ENCODE assay signal across 2 cellular contexts in genomic region chr14:35806006-35806907, GRCh38.
TF ChIP-seq lines count a peak whose summit lies in the region.

No MANE protein-coding gene starts in this region.

TF ChIP-seq in SK-N-SH, 30 proteins besides CTCF, POLR2A, EP300 and RAD21:
- TF ChIP-seq, protein P1, sequence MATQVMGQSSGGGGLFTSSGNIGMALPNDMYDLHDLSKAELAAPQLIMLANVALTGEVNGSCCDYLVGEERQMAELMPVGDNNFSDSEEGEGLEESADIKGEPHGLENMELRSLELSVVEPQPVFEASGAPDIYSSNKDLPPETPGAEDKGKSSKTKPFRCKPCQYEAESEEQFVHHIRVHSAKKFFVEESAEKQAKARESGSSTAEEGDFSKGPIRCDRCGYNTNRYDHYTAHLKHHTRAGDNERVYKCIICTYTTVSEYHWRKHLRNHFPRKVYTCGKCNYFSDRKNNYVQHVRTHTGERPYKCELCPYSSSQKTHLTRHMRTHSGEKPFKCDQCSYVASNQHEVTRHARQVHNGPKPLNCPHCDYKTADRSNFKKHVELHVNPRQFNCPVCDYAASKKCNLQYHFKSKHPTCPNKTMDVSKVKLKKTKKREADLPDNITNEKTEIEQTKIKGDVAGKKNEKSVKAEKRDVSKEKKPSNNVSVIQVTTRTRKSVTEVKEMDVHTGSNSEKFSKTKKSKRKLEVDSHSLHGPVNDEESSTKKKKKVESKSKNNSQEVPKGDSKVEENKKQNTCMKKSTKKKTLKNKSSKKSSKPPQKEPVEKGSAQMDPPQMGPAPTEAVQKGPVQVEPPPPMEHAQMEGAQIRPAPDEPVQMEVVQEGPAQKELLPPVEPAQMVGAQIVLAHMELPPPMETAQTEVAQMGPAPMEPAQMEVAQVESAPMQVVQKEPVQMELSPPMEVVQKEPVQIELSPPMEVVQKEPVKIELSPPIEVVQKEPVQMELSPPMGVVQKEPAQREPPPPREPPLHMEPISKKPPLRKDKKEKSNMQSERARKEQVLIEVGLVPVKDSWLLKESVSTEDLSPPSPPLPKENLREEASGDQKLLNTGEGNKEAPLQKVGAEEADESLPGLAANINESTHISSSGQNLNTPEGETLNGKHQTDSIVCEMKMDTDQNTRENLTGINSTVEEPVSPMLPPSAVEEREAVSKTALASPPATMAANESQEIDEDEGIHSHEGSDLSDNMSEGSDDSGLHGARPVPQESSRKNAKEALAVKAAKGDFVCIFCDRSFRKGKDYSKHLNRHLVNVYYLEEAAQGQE (IDR thresholded peaks at IDR 0.05; ENCODE audit: low read depth, low read length), result no peak
- TF ChIP-seq JUND (IDR thresholded peaks at IDR 0.05), result no peak
- TF ChIP-seq, protein P2, sequence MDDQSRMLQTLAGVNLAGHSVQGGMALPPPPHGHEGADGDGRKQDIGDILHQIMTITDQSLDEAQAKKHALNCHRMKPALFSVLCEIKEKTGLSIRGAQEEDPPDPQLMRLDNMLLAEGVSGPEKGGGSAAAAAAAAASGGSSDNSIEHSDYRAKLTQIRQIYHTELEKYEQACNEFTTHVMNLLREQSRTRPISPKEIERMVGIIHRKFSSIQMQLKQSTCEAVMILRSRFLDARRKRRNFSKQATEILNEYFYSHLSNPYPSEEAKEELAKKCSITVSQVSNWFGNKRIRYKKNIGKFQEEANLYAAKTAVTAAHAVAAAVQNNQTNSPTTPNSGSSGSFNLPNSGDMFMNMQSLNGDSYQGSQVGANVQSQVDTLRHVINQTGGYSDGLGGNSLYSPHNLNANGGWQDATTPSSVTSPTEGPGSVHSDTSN (IDR thresholded peaks at IDR 0.05), result no peak
- no peak for TF ChIP-seq ELF1 (IDR thresholded peaks at IDR 0.05)
- TF ChIP-seq GATA2 (CRISPR knock-in tag; IDR thresholded peaks at IDR 0.05), result no peak
- TF ChIP-seq, protein P3, sequence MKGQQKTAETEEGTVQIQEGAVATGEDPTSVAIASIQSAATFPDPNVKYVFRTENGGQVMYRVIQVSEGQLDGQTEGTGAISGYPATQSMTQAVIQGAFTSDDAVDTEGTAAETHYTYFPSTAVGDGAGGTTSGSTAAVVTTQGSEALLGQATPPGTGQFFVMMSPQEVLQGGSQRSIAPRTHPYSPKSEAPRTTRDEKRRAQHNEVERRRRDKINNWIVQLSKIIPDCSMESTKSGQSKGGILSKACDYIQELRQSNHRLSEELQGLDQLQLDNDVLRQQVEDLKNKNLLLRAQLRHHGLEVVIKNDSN (IDR thresholded peaks at IDR 0.05; ENCODE audit: borderline replicate concordance, low read depth), result no peak
- no peak for TF ChIP-seq MEF2A (IDR thresholded peaks at IDR 0.05; ENCODE audit: borderline replicate concordance, low read depth)
- no peak for TF ChIP-seq USF2 (IDR thresholded peaks at IDR 0.05; ENCODE audit: borderline replicate concordance, low read depth, low read length)
- TF ChIP-seq GABPA (IDR thresholded peaks at IDR 0.05; ENCODE audit: low read depth), result no peak
- no peak for TF ChIP-seq SMC3 (IDR thresholded peaks at IDR 0.05; ENCODE audit: low read depth, low read length)
- TF ChIP-seq, protein P4, sequence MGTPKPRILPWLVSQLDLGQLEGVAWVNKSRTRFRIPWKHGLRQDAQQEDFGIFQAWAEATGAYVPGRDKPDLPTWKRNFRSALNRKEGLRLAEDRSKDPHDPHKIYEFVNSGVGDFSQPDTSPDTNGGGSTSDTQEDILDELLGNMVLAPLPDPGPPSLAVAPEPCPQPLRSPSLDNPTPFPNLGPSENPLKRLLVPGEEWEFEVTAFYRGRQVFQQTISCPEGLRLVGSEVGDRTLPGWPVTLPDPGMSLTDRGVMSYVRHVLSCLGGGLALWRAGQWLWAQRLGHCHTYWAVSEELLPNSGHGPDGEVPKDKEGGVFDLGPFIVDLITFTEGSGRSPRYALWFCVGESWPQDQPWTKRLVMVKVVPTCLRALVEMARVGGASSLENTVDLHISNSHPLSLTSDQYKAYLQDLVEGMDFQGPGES (IDR thresholded peaks at IDR 0.05; ENCODE audit: low read depth, low read length), result no peak
TF ChIP-seq in SK-N-SH: peak in this region for 0.

TF ChIP-seq in SK-N-SH treated with all-trans-retinoic acid at 6 μM for 48 hours, 23 proteins besides CTCF, POLR2A, EP300 and RAD21 (continued from another document):
- TF ChIP-seq, protein P5, sequence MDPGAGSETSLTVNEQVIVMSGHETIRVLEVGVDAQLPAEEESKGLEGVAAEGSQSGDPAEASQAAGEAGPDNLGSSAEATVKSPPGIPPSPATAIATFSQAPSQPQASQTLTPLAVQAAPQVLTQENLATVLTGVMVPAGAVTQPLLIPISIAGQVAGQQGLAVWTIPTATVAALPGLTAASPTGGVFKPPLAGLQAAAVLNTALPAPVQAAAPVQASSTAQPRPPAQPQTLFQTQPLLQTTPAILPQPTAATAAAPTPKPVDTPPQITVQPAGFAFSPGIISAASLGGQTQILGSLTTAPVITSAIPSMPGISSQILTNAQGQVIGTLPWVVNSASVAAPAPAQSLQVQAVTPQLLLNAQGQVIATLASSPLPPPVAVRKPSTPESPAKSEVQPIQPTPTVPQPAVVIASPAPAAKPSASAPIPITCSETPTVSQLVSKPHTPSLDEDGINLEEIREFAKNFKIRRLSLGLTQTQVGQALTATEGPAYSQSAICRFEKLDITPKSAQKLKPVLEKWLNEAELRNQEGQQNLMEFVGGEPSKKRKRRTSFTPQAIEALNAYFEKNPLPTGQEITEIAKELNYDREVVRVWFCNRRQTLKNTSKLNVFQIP (CRISPR knock-in tag; IDR thresholded peaks at IDR 0.05; ENCODE audit: borderline replicate concordance, low read depth), result no peak
- no peak for TF ChIP-seq ZC3H10 (CRISPR knock-in tag; IDR thresholded peaks at IDR 0.05)
- TF ChIP-seq PATZ1 (CRISPR knock-in tag; IDR thresholded peaks at IDR 0.05; ENCODE audit: borderline replicate concordance), result no peak
- TF ChIP-seq SNAI2 (CRISPR knock-in tag; IDR thresholded peaks at IDR 0.05), result no peak
